Comparison of ENCODE assay signal across 11 cellular contexts in genomic region chr5:120614512-120614911, GRCh38.
DNase-seq lines count a peak whose midpoint lies in the region; ATAC-seq, FAIRE-seq and TF ChIP-seq lines count a peak whose summit lies in the region.
"Had no signal": no experiment of that assay in that cellular context is flagged by ENCODE, and none has a peak within 500 bp of the region (broad histone marks: within the 10 kb centered on the region; RNA-seq: fewer than 3 reads in every experiment).

No MANE protein-coding gene starts in this region.

- intact Hi-C loops in Right ventricle myocardium superior (cut with DNase I) (no loop called here), cardiac septum (cut with DNase I) (no loop called here), right cardiac atrium (cut with DNase I) (no loop called here), prostate gland (cut with DNase I) (no loop called here)

- H3K9me3 ChIP-seq in right cardiac atrium (ENCODE audit: control insufficient read depth, low read length) (no peaks in the 10 kb centered on the region), prostate gland (no peaks in the 10 kb centered on the region)
- H3K9me3 ChIP-seq: gastrocnemius medialis had no signal

- DNase-seq in Right ventricle myocardium superior (no peak), cardiac septum (ENCODE audit: low spot score) (no peak), bronchial epithelial cell (ENCODE audit: low read depth) (peak; percentile 55), right cardiac atrium (no peak), urothelium cell line (ENCODE audit: low spot score) (peak; percentile 20), prostate gland (ENCODE audit: low spot score) (no peak), NOMO-1 treated with DMSO at 0.1 percent for 48 hours (lab: John Stamatoyannopoulos, UW; ENCODE audit: unreplicated experiment) (no peak)
- DNase-seq in effector CD4-positive, alpha-beta T cell: no peak
- DNase-seq: DMS 273 treated with DMSO at 0.1 percent for 48 hours, gastrocnemius medialis, NCI-H1694 treated with DMSO at 0.1 percent for 48 hours had no signal

- H3K27ac ChIP-seq in right cardiac atrium (ENCODE audit: low read length) (no peak overlapping the region), prostate gland (no peak overlapping the region)
- H3K27ac ChIP-seq: gastrocnemius medialis had no signal

- H3K36me3 ChIP-seq in bronchial epithelial cell (ENCODE audit: control insufficient read depth, insufficient read depth, low read length) (no peaks in the 10 kb centered on the region), prostate gland (no peaks in the 10 kb centered on the region)
- H3K36me3 ChIP-seq: gastrocnemius medialis had no signal

- H3K4me1 ChIP-seq in right cardiac atrium (ENCODE audit: control insufficient read depth, insufficient read depth, low read length) (peaks cover 2% of the 10 kb centered on the region), prostate gland (replicated peaks) (no peaks in the 10 kb centered on the region)

- FAIRE-seq in bronchial epithelial cell (lab: Jason Lieb, UNC) (no peak), urothelium cell line (lab: Jason Lieb, UNC) (no peak)

- no peak overlapping the region for H3K4me3 ChIP-seq in bronchial epithelial cell (ENCODE audit: low read depth, low read length)
- H3K4me3 ChIP-seq in right cardiac atrium (ENCODE audit: low read length): no peak overlapping the region
- no peak overlapping the region for H3K4me3 ChIP-seq in prostate gland
- H3K4me3 ChIP-seq: gastrocnemius medialis had no signal

- peak; percentile 80 for ATAC-seq in Right ventricle myocardium superior (ENCODE audit: poor library complexity)
- ATAC-seq in right cardiac atrium: peak; percentile 25 to 75
- ATAC-seq: gastrocnemius medialis had no signal

- no peak for TF ChIP-seq CTCF in bronchial epithelial cell (IDR thresholded peaks at IDR 0.05; ENCODE audit: insufficient read depth, low read length, severe bottlenecking)
- TF ChIP-seq CTCF in prostate gland (IDR thresholded peaks at IDR 0.05): no peak

- H3K27me3 ChIP-seq in bronchial epithelial cell (ENCODE audit: control insufficient read depth, insufficient read depth, low read length) (no peaks in the 10 kb centered on the region), right cardiac atrium (ENCODE audit: control insufficient read depth, insufficient read depth) (no peaks in the 10 kb centered on the region), prostate gland (replicated peaks; ENCODE audit: insufficient read depth) (no peaks in the 10 kb centered on the region)
- H3K27me3 ChIP-seq: gastrocnemius medialis had no signal

- TF ChIP-seq POLR2A in prostate gland (IDR thresholded peaks at IDR 0.05): no peak

Comparison
In these comparisons a context has a peak if more than half of its experiments do, and no peak if none do; other contexts are left out.
1. DNase-seq: peak in bronchial epithelial cell (single experiment) and urothelium cell line (single experiment); none in Right ventricle myocardium superior (single experiment), cardiac septum (single experiment), right cardiac atrium (0 of 3), prostate gland (single experiment), effector CD4-positive, alpha-beta T cell (single experiment) and NOMO-1 treated with DMSO at 0.1 percent for 48 hours (single experiment).